8 cellular contexts compared by ENCODE assay signal in the genomic region with DNA sequence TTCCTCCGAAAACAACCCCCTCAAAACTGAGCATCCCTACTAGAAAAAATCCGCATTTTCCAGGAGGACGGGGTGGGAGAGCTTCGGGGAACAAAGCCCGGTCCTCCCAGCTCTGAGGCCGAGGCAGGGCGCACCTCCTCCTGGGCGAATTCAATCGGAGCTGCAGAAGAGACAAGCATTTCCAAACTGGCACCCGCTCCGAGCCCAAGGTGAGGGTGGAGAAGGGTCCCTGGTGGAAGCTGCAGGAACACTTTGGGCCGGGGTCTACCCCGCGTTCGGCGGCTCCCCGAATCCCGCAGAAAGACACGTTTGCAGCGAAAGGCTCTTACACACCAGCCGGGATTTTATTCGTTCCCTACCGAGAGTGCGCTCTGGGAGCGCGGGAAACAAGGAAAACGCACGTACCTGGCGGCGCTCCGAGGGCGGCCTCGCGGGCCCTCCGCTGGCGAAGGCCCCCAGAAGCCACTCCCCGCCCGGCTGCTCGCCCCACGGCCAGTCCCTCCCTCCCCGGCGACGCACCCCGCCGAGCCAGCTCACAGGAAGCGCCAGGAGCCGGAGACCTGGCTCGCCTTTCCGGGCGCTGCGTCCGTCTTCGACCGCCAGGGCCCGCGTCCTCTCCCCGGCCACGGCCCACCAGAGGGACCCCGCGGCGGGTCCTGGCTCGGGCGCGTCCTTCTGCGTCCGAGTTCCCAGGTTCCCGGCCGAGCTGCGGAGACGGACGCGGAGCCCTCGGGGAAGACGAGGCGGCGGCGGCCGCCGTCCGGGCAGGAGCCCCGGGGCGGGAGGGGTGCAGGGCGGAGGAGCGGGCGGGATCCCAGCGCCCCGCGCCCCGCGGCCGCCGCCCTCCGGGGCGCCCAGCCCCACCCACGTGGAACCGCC. TPM values are rescaled to one million over a fixed set of nuclear protein-coding genes. Genes with fewer than 3 reads are reported as not detected.
DNase-seq lines count a peak whose midpoint lies in the region; ATAC-seq and TF ChIP-seq lines count a peak whose summit lies in the region.

No MANE protein-coding gene starts in this region.

- H3K4me1 Mint-ChIP-seq in T-helper 17 cell: peaks cover 14% of the 10 kb centered on the region
- H3K4me1 Mint-ChIP-seq in immature natural killer cell: peaks cover 15 to 19% of the 10 kb centered on the region in 2 donors

- H3K27ac Mint-ChIP-seq in T-helper 17 cell (peak overlapping the region; percentile 45), immature natural killer cell (no peak overlapping the region)

- CTCF ChIA-PET in HEK293 (lab: Yijun Ruan, JAX): interaction anchor here (0.6 kb wide), 1 partner anchor 140 kb away, joined by 4 read pairs; no protein-coding TSS in a partner anchor

- no peaks in the 10 kb centered on the region for H3K9me3 ChIP-seq in HEK293 (ENCODE audit: control insufficient read depth, insufficient read depth, low read depth, low read length)
- no peaks in the 10 kb centered on the region for H3K9me3 ChIP-seq in T-helper 17 cell (ENCODE audit: control insufficient read depth, low read length, poor library complexity, severe bottlenecking)

- TF ChIP-seq POLR2A in NB4 (IDR thresholded peaks at IDR 0.05; ENCODE audit: extremely low read depth, insufficient read length): peak; percentile 31

- no peaks in the 10 kb centered on the region for H3K36me3 ChIP-seq in HEK293 (ENCODE audit: control insufficient read depth in 2 of 2, insufficient read depth in 1 of 2, low read length in 2 of 2)

- H3K27me3 Mint-ChIP-seq in T-helper 17 cell (peaks cover 41% of the 10 kb centered on the region), immature natural killer cell (ENCODE audit: low read depth in 3 of 3) (peaks cover 29 to 41% (median 32%) of the 10 kb centered on the region in 3 donors)

- peak overlapping the region; percentile 74 for H3K4me3 ChIP-seq in HEK293 (ENCODE audit: low read depth, low read length)
- H3K4me3 ChIP-seq in NB4 (ENCODE audit: low read depth, low read length): peak overlapping the region; percentile 93
- peak overlapping the region; percentile 83 to 89 for H3K4me3 ChIP-seq in cardiac fibroblast (replicated peaks in 1 of 2; ENCODE audit: low read depth in 2 of 2, low read length in 2 of 2)
- H3K4me3 ChIP-seq in skin epidermis: peak overlapping the region; percentile 51 to 81 (median 75)

- TF ChIP-seq CTCF in HEK293 (tag by site-specific recombination; IDR thresholded peaks at IDR 0.05) (peak; percentile 63), NB4 (IDR thresholded peaks at IDR 0.05; ENCODE audit: low read depth, low read length) (no peak), cardiac fibroblast (IDR thresholded peaks at IDR 0.05; ENCODE audit: low read depth, low read length) (peak; percentile 33)

- H3K27ac ChIP-seq in HEK293 (ENCODE audit: extremely low read depth, low read depth, low read length): peak overlapping the region; percentile 99
- H3K27ac ChIP-seq in skin epidermis: peak overlapping the region; percentile 56 to 98 (median 93)

- POLR2A ChIA-PET in HEK293 (lab: Yijun Ruan, JAX): interaction anchor here (0.6 to 1.4 kb wide), 4 partner anchors 10 to 35 kb away, joined by 3 to 7 read pairs (median 4); no protein-coding TSS in a partner anchor

- DNase-seq in NCI-H1694 treated with DMSO at 0.1 percent for 48 hours (lab: John Stamatoyannopoulos, UW) (peak; percentile 77), NCI-H1694 (lab: John Stamatoyannopoulos, UW) (no peak), NB4 (ENCODE audit: low read depth) (peak; percentile 91), T-helper 17 cell (peak in 2 of 3 donors; percentile 31 to 38), cardiac fibroblast (ENCODE audit: low read depth in 2 of 2) (peak; percentile 92 to 95), immature natural killer cell (peak; percentile 53 to 58 (median 55))

- peak overlapping the region; percentile 52 for H3K4me3 Mint-ChIP-seq in T-helper 17 cell
- H3K4me3 Mint-ChIP-seq in immature natural killer cell: peak overlapping the region; percentile 64 to 80 (median 74)

- H3K36me3 Mint-ChIP-seq in T-helper 17 cell (ENCODE audit: low read depth) (peaks cover 2% of the 10 kb centered on the region), immature natural killer cell (no peaks in the 10 kb centered on the region)

- H3K4me1 ChIP-seq in HEK293 (ENCODE audit: control insufficient read depth, insufficient read depth, low read length): peaks cover 5% of the 10 kb centered on the region

- H3K9me3 Mint-ChIP-seq in immature natural killer cell: peaks cover 0 to 3% (median 0%) of the 10 kb centered on the region in 6 donors

- peak; percentile 31 for ATAC-seq in T-helper 17 cell

TF ChIP-seq in HEK293, 187 proteins besides CTCF, POLR2A, EP300 and RAD21 (continues in another document):
- TF ChIP-seq, protein P1, sequence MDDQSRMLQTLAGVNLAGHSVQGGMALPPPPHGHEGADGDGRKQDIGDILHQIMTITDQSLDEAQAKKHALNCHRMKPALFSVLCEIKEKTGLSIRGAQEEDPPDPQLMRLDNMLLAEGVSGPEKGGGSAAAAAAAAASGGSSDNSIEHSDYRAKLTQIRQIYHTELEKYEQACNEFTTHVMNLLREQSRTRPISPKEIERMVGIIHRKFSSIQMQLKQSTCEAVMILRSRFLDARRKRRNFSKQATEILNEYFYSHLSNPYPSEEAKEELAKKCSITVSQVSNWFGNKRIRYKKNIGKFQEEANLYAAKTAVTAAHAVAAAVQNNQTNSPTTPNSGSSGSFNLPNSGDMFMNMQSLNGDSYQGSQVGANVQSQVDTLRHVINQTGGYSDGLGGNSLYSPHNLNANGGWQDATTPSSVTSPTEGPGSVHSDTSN (CRISPR knock-in tag; IDR thresholded peaks at IDR 0.05): peak; percentile 68; the same call in 1 of the 2 replicates
- no peak; the same call in 1 of the 2 replicates for TF ChIP-seq MEIS1 (CRISPR knock-in tag; IDR thresholded peaks at IDR 0.05; ENCODE audit: borderline replicate concordance)
- no peak for TF ChIP-seq MYNN (tag by site-specific recombination; IDR thresholded peaks at IDR 0.05; ENCODE audit: borderline replicate concordance)
- peak; percentile 55 for TF ChIP-seq ZNF629 (tag by site-specific recombination; IDR thresholded peaks at IDR 0.05)
- no peak for TF ChIP-seq ZNF292 (tag by site-specific recombination; IDR thresholded peaks at IDR 0.05; ENCODE audit: borderline replicate concordance, low read depth)
- TF ChIP-seq, protein P2, sequence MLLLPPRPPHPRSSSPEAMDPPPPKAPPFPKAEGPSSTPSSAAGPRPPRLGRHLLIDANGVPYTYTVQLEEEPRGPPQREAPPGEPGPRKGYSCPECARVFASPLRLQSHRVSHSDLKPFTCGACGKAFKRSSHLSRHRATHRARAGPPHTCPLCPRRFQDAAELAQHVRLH (tag by site-specific recombination; IDR thresholded peaks at IDR 0.05): no peak
- no peak for TF ChIP-seq ZNF768 (tag by site-specific recombination; IDR thresholded peaks at IDR 0.05)
- no peak for TF ChIP-seq ZNF701 (tag by site-specific recombination; IDR thresholded peaks at IDR 0.05)
- TF ChIP-seq ZNF24 (tag by site-specific recombination; IDR thresholded peaks at IDR 0.05): peak; percentile 65
- TF ChIP-seq KLF16 (tag by site-specific recombination; IDR thresholded peaks at IDR 0.05): peak; percentile 81
- TF ChIP-seq ZFP37 (tag by site-specific recombination; IDR thresholded peaks at IDR 0.05): peak; percentile 85; the same call in 1 of the 2 replicates
- TF ChIP-seq, protein P3, sequence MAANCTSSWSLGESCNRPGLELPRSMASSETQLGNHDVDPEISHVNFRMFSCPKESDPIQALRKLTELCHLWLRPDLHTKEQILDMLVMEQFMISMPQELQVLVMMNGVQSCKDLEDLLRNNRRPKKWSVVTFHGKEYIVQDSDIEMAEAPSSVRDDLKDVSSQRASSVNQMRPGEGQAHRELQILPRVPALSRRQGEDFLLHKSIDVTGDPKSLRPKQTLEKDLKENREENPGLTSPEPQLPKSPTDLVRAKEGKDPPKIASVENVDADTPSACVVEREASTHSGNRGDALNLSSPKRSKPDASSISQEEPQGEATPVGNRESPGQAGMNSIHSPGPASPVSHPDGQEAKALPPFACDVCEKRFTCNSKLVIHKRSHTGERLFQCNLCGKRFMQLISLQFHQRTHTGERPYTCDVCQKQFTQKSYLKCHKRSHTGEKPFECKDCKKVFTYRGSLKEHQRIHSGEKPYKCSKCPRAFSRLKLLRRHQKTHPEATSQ (tag by site-specific recombination; IDR thresholded peaks at IDR 0.05): peak; percentile 32; the same call in 1 of the 2 replicates
- TF ChIP-seq ZBTB17 (tag by site-specific recombination; IDR thresholded peaks at IDR 0.05): peak; percentile 52
- no peak for TF ChIP-seq ZNF362 (tag by site-specific recombination; IDR thresholded peaks at IDR 0.05)
- TF ChIP-seq ZNF391 (tag by site-specific recombination; IDR thresholded peaks at IDR 0.05; ENCODE audit: borderline replicate concordance, low read depth): 0 out of 2 replicates have a peak, but pooled peaks have one; percentile 41
- TF ChIP-seq ZBTB7A (tag by site-specific recombination; IDR thresholded peaks at IDR 0.05; ENCODE audit: low read depth): peak; percentile 75; the same call in 1 of the 2 replicates
- TF ChIP-seq ZNF133 (tag by site-specific recombination; IDR thresholded peaks at IDR 0.05): no peak
- no peak for TF ChIP-seq ZNF514 (tag by site-specific recombination; IDR thresholded peaks at IDR 0.05)
- TF ChIP-seq WT1 (tag by site-specific recombination; IDR thresholded peaks at IDR 0.05): peak; percentile 34; the same call in 1 of the 2 replicates
- peak; percentile 98 for TF ChIP-seq ZEB2 (tag by site-specific recombination; IDR thresholded peaks at IDR 0.05)
- TF ChIP-seq ZNF335 (tag by site-specific recombination; conservative IDR thresholded peaks at IDR 0.05): peak; percentile 98

RNA-seq across cellular contexts. Expression of gene BAHCC1, which starts 49.8 kb away (rescaled TPM):
- under 1 TPM; 0.22 to 0.29 TPM for total RNA-seq in T-helper 17 cell
- polyA plus RNA-seq in immature natural killer cell: under 1 TPM in 1 of 3 donors, not detected in 2; 0.02 TPM

RNA-seq across cellular contexts. Expression of gene SLC38A10, which starts 50.3 kb away (rescaled TPM):
- 10 to 100 TPM; 59.4 to 98.4 TPM for total RNA-seq in T-helper 17 cell
- 10 to 100 TPM; 46.8 to 98.7 (median 46.8) TPM for polyA plus RNA-seq in immature natural killer cell
